13 cellular contexts compared by ENCODE assay signal in the genomic region with DNA sequence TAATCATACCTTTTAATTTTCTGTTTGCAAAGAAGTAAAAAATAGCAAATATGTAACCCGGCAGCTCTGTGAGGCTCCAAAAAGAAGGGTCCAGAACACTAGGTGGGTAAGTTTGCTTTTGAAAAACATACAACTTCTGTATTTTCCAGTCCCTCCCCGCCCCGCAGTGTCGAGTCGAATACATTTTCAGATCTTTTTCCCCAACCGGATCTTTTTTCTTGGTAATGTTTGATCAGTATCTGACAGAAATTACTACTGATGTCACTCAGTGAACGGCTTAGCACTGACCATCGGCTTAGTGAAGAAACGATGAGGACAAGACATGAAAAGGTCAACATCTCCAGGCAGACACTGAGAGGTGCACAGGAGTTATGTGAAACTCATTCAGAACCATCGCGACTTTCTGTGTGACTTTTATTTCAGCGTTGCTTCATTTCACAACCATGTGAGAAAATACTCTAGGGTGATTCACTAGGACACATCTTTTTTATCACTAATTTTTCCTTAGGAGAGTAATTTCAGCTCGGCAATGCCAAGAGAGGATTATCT. TPM values are rescaled to one million over a fixed set of nuclear protein-coding genes. Genes with fewer than 3 reads are reported as not detected.
DNase-seq lines count a peak whose midpoint lies in the region; ATAC-seq and TF ChIP-seq lines count a peak whose summit lies in the region.
"Had no signal": no experiment of that assay in that cellular context is flagged by ENCODE, and none has a peak within 500 bp of the region (broad histone marks: within the 10 kb centered on the region; RNA-seq: fewer than 3 reads in every experiment).

No MANE protein-coding gene starts in this region.

- no peak overlapping the region for H4K8ac ChIP-seq in neuronal stem cell (ENCODE audit: low read depth, low read length)

- peaks cover 5% of the 10 kb centered on the region for H3K36me3 Mint-ChIP-seq in Caco-2 (ENCODE audit: insufficient read depth, unreplicated experiment)
- H3K36me3 Mint-ChIP-seq in glutamatergic neuron (ENCODE audit: unreplicated experiment), result peaks cover 4% of the 10 kb centered on the region

- no peak overlapping the region for H3K4ac ChIP-seq in neuronal stem cell (ENCODE audit: low read length)

- no peak overlapping the region for H2BK15ac ChIP-seq in neuronal stem cell (ENCODE audit: low read length)

- no peak overlapping the region for H2AK5ac ChIP-seq in neuronal stem cell (ENCODE audit: low read depth, low read length)

- DNase-seq in Caco-2 (no peak), glutamatergic neuron (no peak), neuronal stem cell (ENCODE audit: low spot score) (no peak), NCI-H2029 (lab: John Stamatoyannopoulos, UW) (no peak), NCI-H2227 (lab: John Stamatoyannopoulos, UW; ENCODE audit: unreplicated experiment) (no peak)
- no peak for DNase-seq in stimulated activated naive CD8-positive, alpha-beta T cell treated with anti-CD3 and anti-CD28 coated beads, Interleukin-15, amount 100 ng/mL, for 72 hours
- DNase-seq: activated CD4-positive, CD25-positive, alpha-beta regulatory T cell; activated T-cell treated with anti-CD3 and anti-CD28 coated beads for 4 hours had no signal

- no peak for ATAC-seq in stimulated activated naive CD8-positive, alpha-beta T cell treated with anti-CD3 and anti-CD28 coated beads, Interleukin-15, amount 100 ng/mL, for 72 hours
- no peak for ATAC-seq in GM21526 (IDR thresholded peaks at IDR 0.05; ENCODE audit: low FRiP score, unreplicated experiment)

- H4K91ac ChIP-seq in neuronal stem cell (ENCODE audit: low read depth, low read length, poor library complexity), result no peak overlapping the region

- H3K79me2 ChIP-seq in OCI-LY3 (ENCODE audit: low read length), result peaks cover 19% of the 10 kb centered on the region

- H3K4me3 ChIP-seq in Caco-2 (ENCODE audit: low read depth, low read length) (peak overlapping the region; percentile 75), OCI-LY3 (ENCODE audit: low read length) (peak overlapping the region; percentile 70), neuronal stem cell (ENCODE audit: low read length in 2 of 2) (peak overlapping the region in 1 of 2 donors; percentile 33)

- H3K27ac Mint-ChIP-seq in Caco-2 (ENCODE audit: unreplicated experiment) (no peak overlapping the region), glutamatergic neuron (ENCODE audit: unreplicated experiment) (no peak overlapping the region)
- no peak overlapping the region for H3K27ac Mint-ChIP-seq in stimulated activated naive CD8-positive, alpha-beta T cell treated with anti-CD3 and anti-CD28 coated beads, Interleukin-15, amount 100 ng/mL, for 72 hours

- no peak overlapping the region for H2BK5ac ChIP-seq in neuronal stem cell (ENCODE audit: low read length)

- H3K14ac ChIP-seq in neuronal stem cell (ENCODE audit: low read length), result no peak overlapping the region

- no peak overlapping the region for H3K18ac ChIP-seq in neuronal stem cell (ENCODE audit: low read length)

- intact Hi-C loops in Caco-2 (cut with micrococcal nuclease; ENCODE audit: unreplicated experiment), result no loop called here

- H3K4me3 Mint-ChIP-seq in Caco-2 (ENCODE audit: unreplicated experiment) (peak overlapping the region; percentile 87), glutamatergic neuron (ENCODE audit: unreplicated experiment) (peak overlapping the region; percentile 76)
- H3K4me3 Mint-ChIP-seq in stimulated activated naive CD8-positive, alpha-beta T cell treated with anti-CD3 and anti-CD28 coated beads, Interleukin-15, amount 100 ng/mL, for 72 hours, result peak overlapping the region in 1 of 2 donors; percentile 21

- H4K20me1 ChIP-seq in OCI-LY3 (ENCODE audit: insufficient read depth, low read length), result peaks cover 5% of the 10 kb centered on the region; the same call in 1 of the 2 replicates

- H3K79me1 ChIP-seq in neuronal stem cell (ENCODE audit: low read depth, low read length), result no peaks in the 10 kb centered on the region

- H3K36me3 ChIP-seq in Caco-2 (ENCODE audit: control insufficient read depth, insufficient read depth, low read length) (no peaks in the 10 kb centered on the region), OCI-LY3 (replicated peaks; ENCODE audit: low read depth, low read length) (peaks cover 20% of the 10 kb centered on the region), neuronal stem cell (replicated peaks in 1 of 2; ENCODE audit: control insufficient read depth in 2 of 2, insufficient read depth in 2 of 2, low read length in 2 of 2) (no peaks in the 10 kb centered on the region)

- no TSS peak for BruUV-seq in Caco-2 (replicated peaks; lab: Mats Ljungman, UMichigan)

- H3K27ac ChIP-seq in OCI-LY3 (ENCODE audit: low read length) (no peak overlapping the region), neuronal stem cell (replicated peaks; ENCODE audit: low read length) (no peak overlapping the region)
- H3K27ac ChIP-seq: epithelial cell of prostate had no signal

- H3K27me3 Mint-ChIP-seq in Caco-2 (ENCODE audit: insufficient read depth, unreplicated experiment) (no peaks in the 10 kb centered on the region), glutamatergic neuron (ENCODE audit: unreplicated experiment) (peaks cover 26% of the 10 kb centered on the region)
- peaks cover 65% of the 10 kb centered on the region for H3K27me3 Mint-ChIP-seq in stimulated activated naive CD8-positive, alpha-beta T cell treated with anti-CD3 and anti-CD28 coated beads, Interleukin-15, amount 100 ng/mL, for 72 hours

- H3K9me3 ChIP-seq in Caco-2 (no peaks in the 10 kb centered on the region), OCI-LY3 (ENCODE audit: insufficient read depth, low read length) (no peaks in the 10 kb centered on the region), neuronal stem cell (replicated peaks in 1 of 2; ENCODE audit: control insufficient read depth in 2 of 2, insufficient read depth in 1 of 2, low read depth in 1 of 2, low read length in 2 of 2) (peaks cover 0 to under 1% of the 10 kb centered on the region in 2 donors)

- H3K4me1 Mint-ChIP-seq in Caco-2 (ENCODE audit: low read depth, unreplicated experiment) (peaks cover 9% of the 10 kb centered on the region), glutamatergic neuron (ENCODE audit: low read depth, unreplicated experiment) (peaks cover 14% of the 10 kb centered on the region)
- peaks cover 18% of the 10 kb centered on the region for H3K4me1 Mint-ChIP-seq in stimulated activated naive CD8-positive, alpha-beta T cell treated with anti-CD3 and anti-CD28 coated beads, Interleukin-15, amount 100 ng/mL, for 72 hours

- H3K27me3 ChIP-seq in Caco-2 (replicated peaks; ENCODE audit: control insufficient read depth, insufficient read depth, low read length), result no peaks in the 10 kb centered on the region
- H3K27me3 ChIP-seq in OCI-LY3 (ENCODE audit: low read depth, low read length), result no peaks in the 10 kb centered on the region
- peaks cover 46 to 65% (median 54%) of the 10 kb centered on the region in 3 experiments for H3K27me3 ChIP-seq in neuronal stem cell (ENCODE audit: control insufficient read depth in 3 of 3, insufficient read depth in 3 of 3, low read depth in 1 of 3, low read length in 3 of 3)

- H3K4me2 ChIP-seq in OCI-LY3 (ENCODE audit: low read length) (peak overlapping the region; percentile 61), neuronal stem cell (ENCODE audit: insufficient read depth, low read length, poor library complexity, severe bottlenecking) (peak overlapping the region; percentile 73)

- POLR2A ChIA-PET in Caco-2 (lab: Charles Lee), result no interaction called here

- no peak overlapping the region for H2BK12ac ChIP-seq in neuronal stem cell (ENCODE audit: low read length)

- H3K4me1 ChIP-seq in Caco-2, result peaks cover 12% of the 10 kb centered on the region
- no peaks in the 10 kb centered on the region for H3K4me1 ChIP-seq in OCI-LY3 (ENCODE audit: low read length)
- H3K4me1 ChIP-seq in neuronal stem cell (ENCODE audit: control insufficient read depth in 2 of 2, insufficient read depth in 1 of 2, low read depth in 1 of 2, low read length in 2 of 2), result peaks cover 5 to 8% of the 10 kb centered on the region in 2 donors

- no peak for TF ChIP-seq CTCF in Caco-2 (IDR thresholded peaks at IDR 0.05; ENCODE audit: insufficient read depth in 1 of 2, low read depth in 1 of 2, low read length in 1 of 2, severe bottlenecking in 1 of 2, unreplicated experiment in 1 of 2)
- no peak for TF ChIP-seq CTCF in OCI-LY3 (IDR thresholded peaks at IDR 0.05; ENCODE audit: low read depth, low read length)
- TF ChIP-seq CTCF in glutamatergic neuron (IDR thresholded peaks at IDR 0.05; ENCODE audit: partially characterized antibody, unreplicated experiment), result no peak

- H2AFZ ChIP-seq in OCI-LY3 (ENCODE audit: low read depth, low read length) (no peak overlapping the region), neuronal stem cell (ENCODE audit: low read length) (peak overlapping the region; percentile 92)

- WGBS in neuronal stem cell (ENCODE audit: extremely low coverage in 2 of 2, insufficient read length in 2 of 2, insufficient replicate concordance in 1 of 2), 2 donors, result no CpG with 5 or more reads among the region's 13 CpGs

- no peak overlapping the region for H3K23ac ChIP-seq in neuronal stem cell (ENCODE audit: low read depth, low read length, poor library complexity)

- no peak overlapping the region for H2BK120ac ChIP-seq in neuronal stem cell (ENCODE audit: low read depth, low read length)

- CTCF ChIA-PET in Caco-2 (lab: Charles Lee), result no interaction called here

- peak overlapping the region; percentile 56 for H3K9ac ChIP-seq in OCI-LY3 (ENCODE audit: low read length)
- H3K9ac ChIP-seq in neuronal stem cell (ENCODE audit: low read depth, low read length, poor library complexity), result no peak overlapping the region

- H3K9me3 Mint-ChIP-seq in Caco-2 (ENCODE audit: unreplicated experiment) (no peaks in the 10 kb centered on the region), glutamatergic neuron (ENCODE audit: unreplicated experiment) (peaks cover 11% of the 10 kb centered on the region)
- H3K9me3 Mint-ChIP-seq in stimulated activated naive CD8-positive, alpha-beta T cell treated with anti-CD3 and anti-CD28 coated beads, Interleukin-15, amount 100 ng/mL, for 72 hours, result no peaks in the 10 kb centered on the region

RNA-seq across cellular contexts. Expression of gene ISL2, which starts 11.0 kb away (rescaled TPM):
- total RNA-seq in Caco-2 (2022) (11.0 TPM in 2 replicates), glutamatergic neuron (ENCODE audit: unreplicated experiment) (78.7 TPM)
- polyA plus RNA-seq in neuronal stem cell (2013, experiment 1 of 2), result 0.13 TPM
- 0.10 TPM for polyA plus RNA-seq in neuronal stem cell (2013, experiment 2 of 2)
- total RNA-seq: SK-MEL-5 had no signal
- polyA plus RNA-seq: neural cell had no signal

RNA-seq across cellular contexts. Expression of gene ETFA, which starts 36.3 kb away (rescaled TPM):
- total RNA-seq in Caco-2 (2022) (241 and 260 TPM in 2 replicates), glutamatergic neuron (ENCODE audit: unreplicated experiment) (144 TPM)
- polyA plus RNA-seq in neuronal stem cell (2013, experiment 1 of 2), result 73.4 TPM
- 75.7 TPM for polyA plus RNA-seq in neuronal stem cell (2013, experiment 2 of 2)
